Comparison of ENCODE assay signal across 7 cellular contexts in genomic region chr2:147937744-147938349, GRCh38.
DNase-seq lines count a peak whose midpoint lies in the region; ATAC-seq, FAIRE-seq and TF ChIP-seq lines count a peak whose summit lies in the region.

No MANE protein-coding gene starts in this region.

- no peak overlapping the region for H2AFZ ChIP-seq in GM23338

- peak; percentile 74 to 89 for TF ChIP-seq CTCF in GM23338 (conservative IDR thresholded peaks at IDR 0.05; ENCODE audit: low read depth in 2 of 2)
- peak; percentile 87 for TF ChIP-seq CTCF in choroid plexus epithelial cell (conservative IDR thresholded peaks at IDR 0.05; ENCODE audit: low read depth, low read length)

- peaks cover 20% of the 10 kb centered on the region; the same call in 1 of the 2 replicates for H3K36me3 ChIP-seq in GM23338 (ENCODE audit: insufficient read depth)

- no peaks in the 10 kb centered on the region for H3K9me3 Mint-ChIP-seq in GM23338

- FAIRE-seq in G401.6 (lab: Jason Lieb, UNC) = peak; percentile 97

- peak; percentile 36; the same call in 2 of the 3 replicates for ATAC-seq in GM23338

- no peak overlapping the region for H3K4me3 ChIP-seq in GM23338
- no peak overlapping the region for H3K4me3 ChIP-seq in choroid plexus epithelial cell (ENCODE audit: low read depth, low read length)

- peaks cover 8% of the 10 kb centered on the region for H3K4me1 Mint-ChIP-seq in GM23338

- H3K4me3 Mint-ChIP-seq in GM23338 = no peak overlapping the region

- DNase-seq in GM23338 (ENCODE audit: low spot score) = peak; percentile 52
- DNase-seq in NCI-H345 (lab: John Stamatoyannopoulos, UW) = peak; percentile 18
- DNase-seq in choroid plexus epithelial cell (ENCODE audit: low read depth) = peak; percentile 62
- DNase-seq in lung microvascular endothelial cell (ENCODE audit: low read depth in 2 of 2) = peak; percentile 39 to 57
- no peak for DNase-seq in stimulated activated CD4-positive, alpha-beta T cell treated with anti-CD3 and anti-CD28 coated beads, Interleukin-2, amount 100 ng/mL, for 48 hours
- DNase-seq in activated gamma-delta T cell treated with Interleukin-2 at 50 U/mL for 16 hours = no peak

- H3K4me2 ChIP-seq in GM23338 = no peak overlapping the region

- H3K36me3 Mint-ChIP-seq in GM23338 (ENCODE audit: low read depth) = peaks cover 35% of the 10 kb centered on the region; the same call in 2 of the 3 replicates

- no peaks in the 10 kb centered on the region for H4K20me1 ChIP-seq in GM23338 (replicated peaks; ENCODE audit: insufficient read depth)

- no peak overlapping the region for H3K27ac ChIP-seq in GM23338 (ENCODE audit: low read depth)

- H3K4me1 ChIP-seq in GM23338 (ENCODE audit: insufficient read depth) = no peaks in the 10 kb centered on the region

- no peaks in the 10 kb centered on the region for H3K27me3 ChIP-seq in GM23338 (ENCODE audit: insufficient read depth)

- H3K27ac Mint-ChIP-seq in GM23338 = no peak overlapping the region

- H3K9me2 ChIP-seq in GM23338 (ENCODE audit: insufficient read depth) = no peaks in the 10 kb centered on the region

- no peaks in the 10 kb centered on the region for H3K79me2 ChIP-seq in GM23338 (replicated peaks; ENCODE audit: insufficient read depth)

- H3F3A ChIP-seq in GM23338 (replicated peaks; ENCODE audit: low read depth) = no peaks in the 10 kb centered on the region

- no peaks in the 10 kb centered on the region for H3K27me3 Mint-ChIP-seq in GM23338 (ENCODE audit: insufficient read depth, low read depth, poor library complexity)

TF ChIP-seq in GM23338, 12 proteins besides CTCF, POLR2A, EP300 and RAD21:
- no peak for TF ChIP-seq STAT1 (IDR thresholded peaks at IDR 0.05; ENCODE audit: unreplicated experiment)
- TF ChIP-seq EZH2 (IDR thresholded peaks at IDR 0.05; ENCODE audit: low read depth, unreplicated experiment) = no peak
- no peak for TF ChIP-seq ZNF331 (CRISPR knock-in tag; IDR thresholded peaks at IDR 0.05; ENCODE audit: low read depth)
- TF ChIP-seq POLR2AphosphoS5 (IDR thresholded peaks at IDR 0.05; ENCODE audit: low read depth) = no peak
- TF ChIP-seq JUNB (IDR thresholded peaks at IDR 0.05; ENCODE audit: unreplicated experiment) = no peak
- TF ChIP-seq, protein P1, sequence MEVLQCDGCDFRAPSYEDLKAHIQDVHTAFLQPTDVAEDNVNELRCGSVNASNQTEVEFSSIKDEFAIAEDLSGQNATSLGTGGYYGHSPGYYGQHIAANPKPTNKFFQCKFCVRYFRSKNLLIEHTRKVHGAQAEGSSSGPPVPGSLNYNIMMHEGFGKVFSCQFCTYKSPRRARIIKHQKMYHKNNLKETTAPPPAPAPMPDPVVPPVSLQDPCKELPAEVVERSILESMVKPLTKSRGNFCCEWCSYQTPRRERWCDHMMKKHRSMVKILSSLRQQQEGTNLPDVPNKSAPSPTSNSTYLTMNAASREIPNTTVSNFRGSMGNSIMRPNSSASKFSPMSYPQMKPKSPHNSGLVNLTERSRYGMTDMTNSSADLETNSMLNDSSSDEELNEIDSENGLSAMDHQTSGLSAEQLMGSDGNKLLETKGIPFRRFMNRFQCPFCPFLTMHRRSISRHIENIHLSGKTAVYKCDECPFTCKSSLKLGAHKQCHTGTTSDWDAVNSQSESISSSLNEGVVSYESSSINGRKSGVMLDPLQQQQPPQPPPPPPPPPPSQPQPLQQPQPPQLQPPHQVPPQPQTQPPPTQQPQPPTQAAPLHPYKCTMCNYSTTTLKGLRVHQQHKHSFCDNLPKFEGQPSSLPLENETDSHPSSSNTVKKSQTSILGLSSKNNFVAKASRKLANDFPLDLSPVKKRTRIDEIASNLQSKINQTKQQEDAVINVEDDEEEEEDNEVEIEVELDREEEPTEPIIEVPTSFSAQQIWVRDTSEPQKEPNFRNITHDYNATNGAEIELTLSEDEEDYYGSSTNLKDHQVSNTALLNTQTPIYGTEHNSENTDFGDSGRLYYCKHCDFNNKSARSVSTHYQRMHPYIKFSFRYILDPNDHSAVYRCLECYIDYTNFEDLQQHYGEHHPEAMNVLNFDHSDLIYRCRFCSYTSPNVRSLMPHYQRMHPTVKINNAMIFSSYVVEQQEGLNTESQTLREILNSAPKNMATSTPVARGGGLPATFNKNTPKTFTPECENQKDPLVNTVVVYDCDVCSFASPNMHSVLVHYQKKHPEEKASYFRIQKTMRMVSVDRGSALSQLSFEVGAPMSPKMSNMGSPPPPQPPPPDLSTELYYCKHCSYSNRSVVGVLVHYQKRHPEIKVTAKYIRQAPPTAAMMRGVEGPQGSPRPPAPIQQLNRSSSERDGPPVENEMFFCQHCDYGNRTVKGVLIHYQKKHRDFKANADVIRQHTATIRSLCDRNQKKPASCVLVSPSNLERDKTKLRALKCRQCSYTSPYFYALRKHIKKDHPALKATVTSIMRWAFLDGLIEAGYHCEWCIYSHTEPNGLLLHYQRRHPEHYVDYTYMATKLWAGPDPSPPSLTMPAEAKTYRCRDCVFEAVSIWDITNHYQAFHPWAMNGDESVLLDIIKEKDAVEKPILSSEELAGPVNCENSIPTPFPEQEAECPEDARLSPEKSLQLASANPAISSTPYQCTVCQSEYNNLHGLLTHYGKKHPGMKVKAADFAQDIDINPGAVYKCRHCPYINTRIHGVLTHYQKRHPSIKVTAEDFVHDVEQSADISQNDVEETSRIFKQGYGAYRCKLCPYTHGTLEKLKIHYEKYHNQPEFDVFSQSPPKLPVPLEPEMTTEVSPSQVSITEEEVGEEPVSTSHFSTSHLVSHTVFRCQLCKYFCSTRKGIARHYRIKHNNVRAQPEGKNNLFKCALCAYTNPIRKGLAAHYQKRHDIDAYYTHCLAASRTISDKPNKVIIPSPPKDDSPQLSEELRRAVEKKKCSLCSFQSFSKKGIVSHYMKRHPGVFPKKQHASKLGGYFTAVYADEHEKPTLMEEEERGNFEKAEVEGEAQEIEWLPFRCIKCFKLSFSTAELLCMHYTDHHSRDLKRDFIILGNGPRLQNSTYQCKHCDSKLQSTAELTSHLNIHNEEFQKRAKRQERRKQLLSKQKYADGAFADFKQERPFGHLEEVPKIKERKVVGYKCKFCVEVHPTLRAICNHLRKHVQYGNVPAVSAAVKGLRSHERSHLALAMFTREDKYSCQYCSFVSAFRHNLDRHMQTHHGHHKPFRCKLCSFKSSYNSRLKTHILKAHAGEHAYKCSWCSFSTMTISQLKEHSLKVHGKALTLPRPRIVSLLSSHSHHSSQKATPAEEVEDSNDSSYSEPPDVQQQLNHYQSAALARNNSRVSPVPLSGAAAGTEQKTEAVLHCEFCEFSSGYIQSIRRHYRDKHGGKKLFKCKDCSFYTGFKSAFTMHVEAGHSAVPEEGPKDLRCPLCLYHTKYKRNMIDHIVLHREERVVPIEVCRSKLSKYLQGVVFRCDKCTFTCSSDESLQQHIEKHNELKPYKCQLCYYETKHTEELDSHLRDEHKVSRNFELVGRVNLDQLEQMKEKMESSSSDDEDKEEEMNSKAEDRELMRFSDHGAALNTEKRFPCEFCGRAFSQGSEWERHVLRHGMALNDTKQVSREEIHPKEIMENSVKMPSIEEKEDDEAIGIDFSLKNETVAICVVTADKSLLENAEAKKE (CRISPR knock-in tag; IDR thresholded peaks at IDR 0.05) = no peak
- TF ChIP-seq ETS1 (IDR thresholded peaks at IDR 0.05) = no peak
- no peak for TF ChIP-seq CREB1 (CRISPR knock-in tag; IDR thresholded peaks at IDR 0.05; ENCODE audit: low read depth)
- TF ChIP-seq, protein P2, sequence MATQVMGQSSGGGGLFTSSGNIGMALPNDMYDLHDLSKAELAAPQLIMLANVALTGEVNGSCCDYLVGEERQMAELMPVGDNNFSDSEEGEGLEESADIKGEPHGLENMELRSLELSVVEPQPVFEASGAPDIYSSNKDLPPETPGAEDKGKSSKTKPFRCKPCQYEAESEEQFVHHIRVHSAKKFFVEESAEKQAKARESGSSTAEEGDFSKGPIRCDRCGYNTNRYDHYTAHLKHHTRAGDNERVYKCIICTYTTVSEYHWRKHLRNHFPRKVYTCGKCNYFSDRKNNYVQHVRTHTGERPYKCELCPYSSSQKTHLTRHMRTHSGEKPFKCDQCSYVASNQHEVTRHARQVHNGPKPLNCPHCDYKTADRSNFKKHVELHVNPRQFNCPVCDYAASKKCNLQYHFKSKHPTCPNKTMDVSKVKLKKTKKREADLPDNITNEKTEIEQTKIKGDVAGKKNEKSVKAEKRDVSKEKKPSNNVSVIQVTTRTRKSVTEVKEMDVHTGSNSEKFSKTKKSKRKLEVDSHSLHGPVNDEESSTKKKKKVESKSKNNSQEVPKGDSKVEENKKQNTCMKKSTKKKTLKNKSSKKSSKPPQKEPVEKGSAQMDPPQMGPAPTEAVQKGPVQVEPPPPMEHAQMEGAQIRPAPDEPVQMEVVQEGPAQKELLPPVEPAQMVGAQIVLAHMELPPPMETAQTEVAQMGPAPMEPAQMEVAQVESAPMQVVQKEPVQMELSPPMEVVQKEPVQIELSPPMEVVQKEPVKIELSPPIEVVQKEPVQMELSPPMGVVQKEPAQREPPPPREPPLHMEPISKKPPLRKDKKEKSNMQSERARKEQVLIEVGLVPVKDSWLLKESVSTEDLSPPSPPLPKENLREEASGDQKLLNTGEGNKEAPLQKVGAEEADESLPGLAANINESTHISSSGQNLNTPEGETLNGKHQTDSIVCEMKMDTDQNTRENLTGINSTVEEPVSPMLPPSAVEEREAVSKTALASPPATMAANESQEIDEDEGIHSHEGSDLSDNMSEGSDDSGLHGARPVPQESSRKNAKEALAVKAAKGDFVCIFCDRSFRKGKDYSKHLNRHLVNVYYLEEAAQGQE (IDR thresholded peaks at IDR 0.05; ENCODE audit: unreplicated experiment) = no peak

Comparison
In these comparisons a context has a peak if more than half of its experiments do, and no peak if none do; other contexts are left out.
1. DNase-seq: peak in GM23338 (single experiment), NCI-H345 (single experiment), choroid plexus epithelial cell (single experiment) and lung microvascular endothelial cell (2 of 2); none in stimulated activated CD4-positive, alpha-beta T cell treated with anti-CD3 and anti-CD28 coated beads, Interleukin-2, amount 100 ng/mL, for 48 hours (0 of 2) and activated gamma-delta T cell treated with Interleukin-2 at 50 U/mL for 16 hours (single experiment).